In the genomic region with DNA sequence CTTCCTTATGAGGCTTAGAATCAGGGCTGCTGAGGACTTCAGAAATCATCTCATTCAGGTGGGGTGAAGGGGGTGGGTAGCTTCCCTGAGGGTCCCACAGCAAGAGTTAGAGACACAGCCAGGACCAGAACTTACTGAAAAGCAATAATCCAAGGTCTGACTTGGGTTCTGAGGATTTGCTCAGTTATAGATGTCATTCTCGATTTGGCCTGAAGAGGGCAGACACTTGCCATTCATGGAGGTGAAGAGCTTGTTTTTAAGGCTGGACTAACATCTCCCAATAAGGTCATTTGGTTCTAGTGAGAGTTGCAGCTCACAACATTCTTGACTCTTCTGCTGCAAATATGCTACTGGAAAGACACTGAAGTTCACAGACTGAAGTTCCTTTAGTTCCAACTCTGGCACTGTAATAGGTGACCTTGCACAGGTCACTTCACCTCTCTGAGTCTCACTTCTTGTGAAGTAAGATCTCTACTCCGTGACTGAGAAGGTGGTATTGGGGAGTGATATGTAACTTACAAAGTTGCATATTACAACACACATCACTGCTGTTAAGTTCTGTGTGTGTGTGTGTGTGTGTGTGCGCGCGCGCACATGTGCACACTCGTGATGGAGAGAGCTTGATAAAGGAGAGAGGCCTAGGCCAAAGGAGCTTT, we compare ENCODE assay signal across 8 cellular contexts.
DNase-seq lines count a peak whose midpoint lies in the region; ATAC-seq and TF ChIP-seq lines count a peak whose summit lies in the region.

No MANE protein-coding gene starts in this region.

- no peaks in the 10 kb centered on the region for H3K27me3 ChIP-seq in prostate gland (replicated peaks; ENCODE audit: insufficient read depth)

- intact Hi-C loops in Calu3 (cut with micrococcal nuclease; ENCODE audit: unreplicated experiment) = loop anchor here (1.0 to 2.0 kb wide), 4 partner anchors 111 to 323 kb away; no protein-coding TSS in a partner anchor
- intact Hi-C loops in prostate gland (cut with DNase I) = loop anchor here (5.0 kb wide), 1 partner anchor 112 kb away; a partner anchor contains a TSS

- H3K9me3 ChIP-seq in prostate gland = no peaks in the 10 kb centered on the region

- no peak overlapping the region for H3K4me3 ChIP-seq in prostate gland

- peaks cover 9% of the 10 kb centered on the region for H3K4me1 Mint-ChIP-seq in Calu3 (ENCODE audit: low read depth, unreplicated experiment)

- no peaks in the 10 kb centered on the region for H3K9me3 Mint-ChIP-seq in Calu3 (ENCODE audit: low read depth, unreplicated experiment)

- H3K4me1 ChIP-seq in prostate gland (replicated peaks) = no peaks in the 10 kb centered on the region

- no peaks in the 10 kb centered on the region for H3K27me3 Mint-ChIP-seq in Calu3 (ENCODE audit: unreplicated experiment)

- H3K36me3 Mint-ChIP-seq in Calu3 (ENCODE audit: insufficient read depth, unreplicated experiment) = no peaks in the 10 kb centered on the region

- CTCF ChIA-PET in Calu3 (lab: Charles Lee) = interaction anchor here (0.6 to 3.2 kb wide), 22 partner anchors 11 to 340 kb away, joined by 3 to 87 read pairs (median 4); a partner anchor contains a TSS

- peak; percentile 71 for TF ChIP-seq CTCF in Calu3 (IDR thresholded peaks at IDR 0.05; ENCODE audit: unreplicated experiment)
- TF ChIP-seq CTCF in prostate gland (IDR thresholded peaks at IDR 0.05) = peak; percentile 59 to 87 (median 81)

- no peak overlapping the region for H3K4me3 Mint-ChIP-seq in Calu3 (ENCODE audit: low read depth, unreplicated experiment)

- peak overlapping the region in 1 of 2 donors; percentile 4 for H3K27ac ChIP-seq in prostate gland

- no peaks in the 10 kb centered on the region for H3K36me3 ChIP-seq in prostate gland

- H3K27ac Mint-ChIP-seq in Calu3 (ENCODE audit: unreplicated experiment) = no peak overlapping the region

- no TSS peak for BruUV-seq in Calu3 (replicated peaks; lab: Mats Ljungman, UMichigan)

- no peak for TF ChIP-seq POLR2A in prostate gland (IDR thresholded peaks at IDR 0.05)

- WGBS in prostate gland = 47% methylated on average over 7 of the region's 7 CpGs

- DNase-seq in Calu3 (peak; percentile 66), NCI-H2196 treated with DMSO at 0.1 percent for 48 hours (lab: John Stamatoyannopoulos, UW; ENCODE audit: unreplicated experiment) (peak; percentile 29), glomerular endothelial cell (ENCODE audit: extremely low read depth, low read depth, low spot score) (peak; percentile 75), prostate gland (ENCODE audit: low spot score) (peak; percentile 66)
- peak; percentile 13 to 47 for DNase-seq in activated CD4-positive, alpha-beta T cell treated with anti-CD3 and anti-CD28 coated beads, Interleukin-2, amount 50 U/mL, for 48 hours
- no peak for DNase-seq in activated CD8-positive, alpha-beta memory T cell treated with anti-CD3 and anti-CD28 coated beads, Interleukin-2, amount 50 U/mL, for 4 hours

- ATAC-seq in GM18870 (IDR thresholded peaks at IDR 0.05; ENCODE audit: unreplicated experiment) (peak; percentile 71), HG03066 (IDR thresholded peaks at IDR 0.05; ENCODE audit: low read depth, unreplicated experiment) (peak; percentile 79)
